Comparison of ENCODE assay signal across 8 cellular contexts in genomic region chr22:40348025-40348658, GRCh38. TPM values are rescaled to one million over a fixed set of nuclear protein-coding genes. Genes with fewer than 3 reads are reported as not detected.
DNase-seq lines count a peak whose midpoint lies in the region; ATAC-seq and TF ChIP-seq lines count a peak whose summit lies in the region.

No MANE protein-coding gene starts in this region.

- intact Hi-C loops in heart left ventricle (cut with DNase I) = loop anchor here (5.0 to 10.0 kb wide), 9 partner anchors 71 to 816 kb away; partner anchors contain the start of genes RPS19BP1 (in 9 of the 10) and TNRC6B (in 1 of the 10)

- H3K9me3 ChIP-seq in SJSA1 (replicated peaks) = no peaks in the 10 kb centered on the region
- no peaks in the 10 kb centered on the region for H3K9me3 ChIP-seq in heart left ventricle

- peak in 3 of 4 donors; percentile 20 to 34 (median 31) for ATAC-seq in heart left ventricle

- H3K4me3 ChIP-seq in SJSA1 (peak overlapping the region; percentile 72; the same call in 1 of the 2 replicates), heart left ventricle (peak overlapping the region in 4 of 12 donors; percentile 77 to 85 (median 79)), retinal pigment epithelial cell (ENCODE audit: low read length) (peak overlapping the region; percentile 90)

- DNase-seq in COLO668 (lab: John Stamatoyannopoulos, UW; ENCODE audit: unreplicated experiment) (peak; percentile 49), HK-2 (ENCODE audit: unreplicated experiment) (peak; percentile 28), SJSA1 (ENCODE audit: low read depth in 1 of 2, low spot score in 2 of 2) (peak in 1 of 2 experiments; percentile 56), heart left ventricle (peak in 3 of 5 donors; percentile 32 to 53 (median 40)), retinal pigment epithelial cell (ENCODE audit: low read depth) (no peak), putamen (ENCODE audit: low spot score) (no peak), middle frontal gyrus (ENCODE audit: extremely low spot score, low spot score) (no peak)
- peak; percentile 70 for DNase-seq in activated naive CD4-positive, alpha-beta T cell treated with anti-CD3 and anti-CD28 coated beads, Interleukin-2, amount 50 U/mL, for 16 hours

- H3K36me3 ChIP-seq in SJSA1 = peaks cover 58% of the 10 kb centered on the region
- H3K36me3 ChIP-seq in heart left ventricle = peaks cover 0 to 48% (median 45%) of the 10 kb centered on the region in 9 donors

- 65 to 73% (median 71%) methylated on average over 10 of the region's 10 CpGs for WGBS in heart left ventricle, 4 donors

- H3K27ac ChIP-seq in SJSA1 (no peak overlapping the region), heart left ventricle (peak overlapping the region in 2 of 12 donors; percentile 90 to 92)

- TF ChIP-seq CTCF in heart left ventricle (IDR thresholded peaks at IDR 0.05) (peak; percentile 50 to 81 (median 71)), retinal pigment epithelial cell (conservative IDR thresholded peaks at IDR 0.05; ENCODE audit: low read depth, low read length) (peak; percentile 88)

- H3K27me3 ChIP-seq in SJSA1 (replicated peaks) (no peaks in the 10 kb centered on the region), heart left ventricle (no peaks in the 10 kb centered on the region)

- TF ChIP-seq POLR2A in heart left ventricle (IDR thresholded peaks at IDR 0.05) = no peak

- H3K4me1 ChIP-seq in SJSA1 (replicated peaks) (peaks cover 16% of the 10 kb centered on the region), heart left ventricle (peaks cover 0 to 33% (median 16%) of the 10 kb centered on the region in 12 donors)

RNA-seq across cellular contexts. Expression of gene ADSL, which starts 1.8 kb away (rescaled TPM):
- 122 and 201 TPM in 2 replicates for total RNA-seq in SJSA1 (2014; rRNA removed; shearing (Covaris generic))
- 10 to 100 TPM; 46.9 to 87.8 (median 52.0) TPM for total RNA-seq in heart left ventricle
- 100 to 1,000 TPM in 1 of 2 donors, 10 to 100 TPM in 1; 35.5 to 131 TPM for polyA plus RNA-seq in heart left ventricle

RNA-seq across cellular contexts. Expression of gene SGSM3, which starts 22.3 kb away (rescaled TPM):
- total RNA-seq in SJSA1 (2014; rRNA removed; shearing (Covaris generic)) = 39.6 and 45.3 TPM in 2 replicates
- 10 to 100 TPM; 30.3 to 43.7 (median 31.7) TPM for total RNA-seq in heart left ventricle
- 10 to 100 TPM; 38.3 to 42.8 TPM for polyA plus RNA-seq in heart left ventricle

Comparison
In these comparisons a context has a peak if more than half of its experiments do, and no peak if none do; other contexts are left out.
1. DNase-seq: peak in COLO668 (single experiment), HK-2 (single experiment), activated naive CD4-positive, alpha-beta T cell treated with anti-CD3 and anti-CD28 coated beads, Interleukin-2, amount 50 U/mL, for 16 hours (single experiment) and heart left ventricle (3 of 5); none in retinal pigment epithelial cell (single experiment), putamen (single experiment) and middle frontal gyrus (single experiment).